In genomic region chr5:120759586-120759985, GRCh38 we compare ENCODE assay signal across 25 cellular contexts.
DNase-seq lines count a peak whose midpoint lies in the region; ATAC-seq, FAIRE-seq and TF ChIP-seq lines count a peak whose summit lies in the region.
"Had no signal": no experiment of that assay in that cellular context is flagged by ENCODE, and none has a peak within 500 bp of the region (broad histone marks: within the 10 kb centered on the region; RNA-seq: fewer than 3 reads in every experiment).

No MANE protein-coding gene starts in this region.

- TF ChIP-seq CTCF in HepG2 (CRISPR knock-in tag; IDR thresholded peaks at IDR 0.05) (no peak), right lobe of liver (IDR thresholded peaks at IDR 0.05) (no peak), IMR-90 (conservative IDR thresholded peaks at IDR 0.05; ENCODE audit: low read depth, low read length) (no peak)

- ATAC-seq in HepG2: no peak
- ATAC-seq in right lobe of liver: no peak
- ATAC-seq in IMR-90 (ENCODE audit: low read depth): no peak
- no peak for ATAC-seq in HG03571 (IDR thresholded peaks at IDR 0.05; ENCODE audit: unreplicated experiment)
- ATAC-seq: GM12878 had no signal

- no peak overlapping the region for H3K56ac ChIP-seq in IMR-90 (ENCODE audit: extremely low read depth, insufficient read depth, low read length)

- H2BK15ac ChIP-seq in IMR-90 (ENCODE audit: low read depth, low read length): no peak overlapping the region

- no peak overlapping the region for H3K18ac ChIP-seq in IMR-90 (ENCODE audit: low read depth, low read length)

- H3K36me3 ChIP-seq in HepG2 (replicated peaks in 1 of 2; ENCODE audit: control insufficient read depth in 1 of 2, insufficient read depth in 2 of 2, low read length in 2 of 2) (no peaks in the 10 kb centered on the region), right lobe of liver (no peaks in the 10 kb centered on the region), IMR-90 (ENCODE audit: control insufficient read depth, insufficient read depth, low read length) (no peaks in the 10 kb centered on the region)
- H3K36me3 ChIP-seq: BE2C, BLaER1 had no signal

- CTCF ChIA-PET in HepG2 (lab: Yijun Ruan, JAX; ENCODE audit: low intra/inter-chr PET ratio, low total read pairs): no interaction called here
- CTCF ChIA-PET in IMR-90 (lab: Yijun Ruan, JAX): no interaction called here

- H3K79me1 ChIP-seq in IMR-90 (ENCODE audit: low read depth in 1 of 2, low read length in 2 of 2): no peaks in the 10 kb centered on the region

- H2AK9ac ChIP-seq in IMR-90 (replicated peaks; ENCODE audit: low read depth, low read length, poor library complexity): no peak overlapping the region

- TF ChIP-seq POLR2A in HepG2 (IDR thresholded peaks at IDR 0.05; ENCODE audit: insufficient read depth in 1 of 2, low read depth in 2 of 2, low read length in 2 of 2): no peak
- no peak for TF ChIP-seq POLR2A in right lobe of liver (IDR thresholded peaks at IDR 0.05)
- TF ChIP-seq POLR2A in IMR-90 (IDR thresholded peaks at IDR 0.05; ENCODE audit: low read depth, low read length): no peak

- no peak overlapping the region for H2BK5ac ChIP-seq in IMR-90 (ENCODE audit: low read depth, low read length, poor library complexity, severe bottlenecking)

- H3K27me3 ChIP-seq in HepG2 (ENCODE audit: control insufficient read depth in 1 of 2, insufficient read depth in 2 of 2, low read length in 2 of 2): no peaks in the 10 kb centered on the region
- no peaks in the 10 kb centered on the region for H3K27me3 ChIP-seq in right lobe of liver
- H3K27me3 ChIP-seq in IMR-90 (ENCODE audit: control insufficient read depth, insufficient read depth, low read length): no peaks in the 10 kb centered on the region
- H3K27me3 ChIP-seq: BE2C, BLaER1 had no signal

- TF ChIP-seq EP300 in HepG2 (IDR thresholded peaks at IDR 0.05; ENCODE audit: low read depth in 2 of 2, low read length in 2 of 2) (no peak), HepG2 (CRISPR knock-in tag; IDR thresholded peaks at IDR 0.05; ENCODE audit: borderline replicate concordance) (no peak)

- FAIRE-seq in HepG2 (lab: Jason Lieb, UNC): no peak
- FAIRE-seq in colon (lab: Jason Lieb, UNC): peak; percentile 21
- FAIRE-seq: G401.6, GM12878, GM12892, GM18507 had no signal

- H2AFZ ChIP-seq in HepG2 (ENCODE audit: low read length) (no peak overlapping the region), IMR-90 (replicated peaks; ENCODE audit: low read length, poor library complexity) (no peak overlapping the region)

- no peak overlapping the region for H2BK120ac ChIP-seq in IMR-90 (ENCODE audit: low read depth, low read length)

- H3K4me3 ChIP-seq in HepG2 (replicated peaks in 1 of 3; ENCODE audit: insufficient read depth in 1 of 3, low read depth in 2 of 3, low read length in 3 of 3) (no peak overlapping the region), right lobe of liver (no peak overlapping the region), IMR-90 (ENCODE audit: insufficient read depth, low read depth, low read length) (no peak overlapping the region)
- H3K4me3 ChIP-seq: BLaER1, GM12878 had no signal

- H3K4me2 ChIP-seq in HepG2 (ENCODE audit: low read depth, low read length): no peak overlapping the region
- no peak overlapping the region for H3K4me2 ChIP-seq in IMR-90 (ENCODE audit: low read depth, low read length)
- H3K4me2 ChIP-seq: BLaER1 had no signal

- H3K27ac Mint-ChIP-seq in activated naive CD8-positive, alpha-beta T cell treated with anti-CD3 and anti-CD28 coated beads for 36 hours: no peak overlapping the region
- H3K27ac Mint-ChIP-seq: CD14-positive monocyte; CD4-positive, alpha-beta memory T cell; CD4-positive, CD25-positive, alpha-beta regulatory T cell; CD8-positive, alpha-beta memory T cell had no signal

- H3K27ac ChIP-seq in HepG2 (ENCODE audit: extremely low read length, insufficient read depth, low read length): no peak overlapping the region
- no peak overlapping the region for H3K27ac ChIP-seq in right lobe of liver
- no peak overlapping the region for H3K27ac ChIP-seq in IMR-90 (ENCODE audit: insufficient read depth, low read length)
- H3K27ac ChIP-seq: 22Rv1, BLaER1 had no signal

- peaks cover 11% of the 10 kb centered on the region for H3K9me3 Mint-ChIP-seq in activated naive CD8-positive, alpha-beta T cell treated with anti-CD3 and anti-CD28 coated beads for 36 hours

- in situ Hi-C loops in HepG2 (cut with HindIII; ENCODE audit: extremely low pct_ligation_motif_present, low pct_unique_long_range_greater_than_20kb): no loop called here
- in situ Hi-C loops in IMR-90 (cut with MboI; ENCODE audit: low sequenced_read_pairs): no loop called here

- H3K14ac ChIP-seq in IMR-90 (replicated peaks; ENCODE audit: low read depth, low read length): no peak overlapping the region

- no peaks in the 10 kb centered on the region for H3K4me1 Mint-ChIP-seq in activated naive CD8-positive, alpha-beta T cell treated with anti-CD3 and anti-CD28 coated beads for 36 hours
- H3K4me1 Mint-ChIP-seq: CD14-positive monocyte; CD4-positive, alpha-beta memory T cell; CD4-positive, CD25-positive, alpha-beta regulatory T cell; CD8-positive, alpha-beta memory T cell had no signal

- no peaks in the 10 kb centered on the region for H3K9me1 ChIP-seq in IMR-90 (ENCODE audit: insufficient read depth, low read length)

- H4K5ac ChIP-seq in IMR-90 (ENCODE audit: low read depth, low read length): no peak overlapping the region

- no peak overlapping the region for H4K91ac ChIP-seq in IMR-90 (ENCODE audit: insufficient read depth, low read depth, low read length)

- intact Hi-C loops in HepG2 (cut with micrococcal nuclease; ENCODE audit: unreplicated experiment) (no loop called here), right lobe of liver (cut with DNase I) (no loop called here), IMR-90 (cut with micrococcal nuclease) (no loop called here)

- DNase-seq in HepG2 (ENCODE audit: low spot score) (no peak), right lobe of liver (no peak), IMR-90 (no peak), GF-D8 (lab: John Stamatoyannopoulos, UW) (no peak)
- DNase-seq in activated naive CD8-positive, alpha-beta T cell treated with anti-CD3 and anti-CD28 coated beads for 36 hours: no peak
- DNase-seq: ACHN; BE2C; C1 segment of cervical spinal cord; CD4-positive, alpha-beta memory T cell; CD4-positive, CD25-positive, alpha-beta regulatory T cell; CD8-positive, alpha-beta memory T cell; COR-L47; DMS 273 treated with DMSO at 0.1 percent for 48 hours; DMS153; DMS53; DMS79 had no signal

- H3K27me3 Mint-ChIP-seq in activated naive CD8-positive, alpha-beta T cell treated with anti-CD3 and anti-CD28 coated beads for 36 hours: no peaks in the 10 kb centered on the region
- H3K27me3 Mint-ChIP-seq: CD4-positive, alpha-beta memory T cell; CD4-positive, CD25-positive, alpha-beta regulatory T cell; CD8-positive, alpha-beta memory T cell had no signal

- H3K36me3 Mint-ChIP-seq in activated naive CD8-positive, alpha-beta T cell treated with anti-CD3 and anti-CD28 coated beads for 36 hours: no peaks in the 10 kb centered on the region
- H3K36me3 Mint-ChIP-seq: CD14-positive monocyte; CD4-positive, alpha-beta memory T cell; CD8-positive, alpha-beta memory T cell had no signal

- BruUV-seq in HepG2 (replicated peaks; lab: Mats Ljungman, UMichigan) (no TSS peak), IMR-90 (replicated peaks; lab: Mats Ljungman, UMichigan) (no TSS peak)

- no peak overlapping the region for H2BK20ac ChIP-seq in IMR-90 (ENCODE audit: low read depth, low read length)

- H3K4me1 ChIP-seq in HepG2 (ENCODE audit: insufficient read depth, low read length) (no peaks in the 10 kb centered on the region), right lobe of liver (no peaks in the 10 kb centered on the region), IMR-90 (ENCODE audit: control insufficient read depth, insufficient read depth, low read length) (no peaks in the 10 kb centered on the region)
- H3K4me1 ChIP-seq: BE2C, BLaER1 had no signal

- no peak overlapping the region for H4K8ac ChIP-seq in IMR-90 (ENCODE audit: low read depth in 2 of 2, low read length in 2 of 2)

- H2AK5ac ChIP-seq in IMR-90 (ENCODE audit: low read depth, low read length): no peak overlapping the region

- no peak overlapping the region for H3K9ac ChIP-seq in HepG2 (ENCODE audit: insufficient read depth, low read depth, low read length)
- no peak overlapping the region for H3K9ac ChIP-seq in IMR-90 (ENCODE audit: low read depth, low read length)
- H3K9ac ChIP-seq: BLaER1 had no signal

- TF ChIP-seq RAD21 in HepG2 (CRISPR knock-in tag; IDR thresholded peaks at IDR 0.05): no peak
- no peak for TF ChIP-seq RAD21 in IMR-90 (IDR thresholded peaks at IDR 0.05; ENCODE audit: low read length)

- no peak overlapping the region for H3K4ac ChIP-seq in IMR-90 (ENCODE audit: low read depth, low read length)

- peaks cover 5% of the 10 kb centered on the region for H3K9me3 ChIP-seq in HepG2 (ENCODE audit: low read length)
- no peaks in the 10 kb centered on the region for H3K9me3 ChIP-seq in right lobe of liver
- peaks cover 4% of the 10 kb centered on the region; the same call in 1 of the 2 replicates for H3K9me3 ChIP-seq in IMR-90 (ENCODE audit: control insufficient read depth, insufficient read depth, low read length)
- H3K9me3 ChIP-seq: BE2C had no signal

- H3K4me3 Mint-ChIP-seq in activated naive CD8-positive, alpha-beta T cell treated with anti-CD3 and anti-CD28 coated beads for 36 hours: no peak overlapping the region
- H3K4me3 Mint-ChIP-seq: CD14-positive monocyte; CD4-positive, alpha-beta memory T cell; CD4-positive, CD25-positive, alpha-beta regulatory T cell; CD8-positive, alpha-beta memory T cell had no signal

- dilution Hi-C loops in IMR-90 (cut with HindIII; ENCODE audit: low sequenced_read_pairs, unreplicated experiment): no loop called here

- H4K20me1 ChIP-seq in HepG2 (ENCODE audit: insufficient read depth, low read length) (no peaks in the 10 kb centered on the region), IMR-90 (ENCODE audit: insufficient read depth, low read length) (no peaks in the 10 kb centered on the region)
- H4K20me1 ChIP-seq: BLaER1 had no signal

- H3K79me2 ChIP-seq in HepG2 (ENCODE audit: insufficient read depth, low read length): no peaks in the 10 kb centered on the region

- no peak overlapping the region for H3K23ac ChIP-seq in IMR-90 (ENCODE audit: low read depth, low read length)

- POLR2A ChIA-PET in HepG2 (lab: Yijun Ruan, JAX) (no interaction called here), IMR-90 (lab: Charles Lee; ENCODE audit: unreplicated experiment) (no interaction called here)

TF ChIP-seq in IMR-90, 13 proteins besides CTCF, POLR2A, EP300 and RAD21:
- TF ChIP-seq MAZ (IDR thresholded peaks at IDR 0.05; ENCODE audit: borderline replicate concordance, low read depth, low read length) (no peak), MAFK (IDR thresholded peaks at IDR 0.05; ENCODE audit: low read depth, low read length) (peak; percentile 91)
